31 cellular contexts compared by ENCODE assay signal in the genomic region with DNA sequence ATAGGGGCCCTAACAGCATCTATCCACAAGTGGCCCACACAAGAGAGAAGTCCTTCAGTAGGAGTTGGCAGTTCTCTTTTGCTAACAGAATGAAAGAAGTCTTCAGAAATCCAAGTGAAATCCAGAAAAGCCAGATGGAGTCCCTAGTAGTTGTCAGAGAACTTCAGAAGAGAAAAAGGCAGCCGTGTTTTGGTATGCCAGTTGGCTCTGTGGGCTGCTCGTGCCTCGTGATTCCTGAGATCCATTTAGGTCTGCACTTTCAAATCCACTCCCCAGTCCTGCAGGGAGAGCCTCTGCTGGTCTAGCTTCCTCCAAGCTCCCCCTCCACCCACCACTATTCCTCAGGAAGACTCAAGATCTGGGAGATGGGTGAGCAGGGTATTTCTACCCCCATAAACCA.
"Had no signal": no experiment of that assay in that cellular context is flagged by ENCODE, and none has a peak within 500 bp of the region (broad histone marks: within the 10 kb centered on the region; RNA-seq: fewer than 3 reads in every experiment).

No MANE protein-coding gene starts in this region.

- ATAC-seq: activated CD8-positive, alpha-beta T cell treated with anti-CD3 and anti-CD28 coated beads for 36 hours; activated T-cell treated with anti-CD3 and anti-CD28 coated beads, Interleukin-2, amount 50 U/mL, for 4 hours; activated T-helper 17 cell treated with anti-CD3 and anti-CD28 coated beads, Interleukin-2, amount 50 U/mL, for 72 hours; body of pancreas; gastroesophageal sphincter; T-helper 17 cell had no signal

- H3K27me3 ChIP-seq: body of pancreas, esophagus squamous epithelium, gastroesophageal sphincter had no signal

- H3K9me3 Mint-ChIP-seq: activated CD8-positive, alpha-beta T cell treated with anti-CD3 and anti-CD28 coated beads for 36 hours; activated T-cell treated with anti-CD3 and anti-CD28 coated beads, Interleukin-2, amount 50 U/mL, for 4 hours; activated T-helper 17 cell treated with anti-CD3 and anti-CD28 coated beads, Interleukin-2, amount 50 U/mL, for 72 hours; T-helper 2 cell treated with Interferon-gamma antibody and Interleukin-4, amounts not matched to agents 5 μg/mL and 100 μg/mL, for 36 hours had no signal

- H3K4me3 ChIP-seq: body of pancreas, esophagus squamous epithelium, gastroesophageal sphincter had no signal

- H3K9me3 ChIP-seq: body of pancreas, esophagus squamous epithelium, gastroesophageal sphincter had no signal

- DNase-seq: activated CD4-positive, alpha-beta T cell treated with anti-CD3 and anti-CD28 coated beads for 4 hours; activated CD4-positive, alpha-beta T cell treated with anti-CD3 and anti-CD28 coated beads, Interleukin-2, amount 50 U/mL, for 1 hour; activated CD4-positive, alpha-beta T cell treated with anti-CD3 and anti-CD28 coated beads, Interleukin-2, amount 50 U/mL, for 48 hours; activated CD4-positive, CD25-positive, alpha-beta regulatory T cell; activated CD4-positive, CD25-positive, alpha-beta regulatory T cell treated with anti-CD3 and anti-CD28 coated beads, Interleukin-2, amount 50 U/mL, for 72 hours; activated CD8-positive, alpha-beta memory T cell treated with anti-CD3 and anti-CD28 coated beads for 24 hours; activated CD8-positive, alpha-beta T cell treated with anti-CD3 and anti-CD28 coated beads for 36 hours; activated effector memory CD4-positive, alpha-beta T cell treated with Interleukin-2 at 50 U/mL for 16 hours; activated gamma-delta T cell treated with Interleukin-2 at 50 U/mL for 16 hours; activated naive CD4-positive, alpha-beta T cell treated with anti-CD3 and anti-CD28 coated beads, Interleukin-2, amount 50 U/mL, for 16 hours; activated naive CD4-positive, alpha-beta T cell treated with Interleukin-2 at 50 U/mL for 16 hours; activated T-cell treated with anti-CD3 and anti-CD28 coated beads, Interleukin-2, amount 50 U/mL, for 4 hours; amniotic stem cell; aorta; body of pancreas; central memory CD4-positive, alpha-beta T cell; cerebellar nuclear complex; cortex of kidney; dermis blood vessel endothelial cell; effector CD8-positive, alpha-beta T cell; esophagus squamous epithelium; foreskin melanocyte; T-helper 1 cell; T-helper 17 cell; T1000; WERI-Rb-1 had no signal

- H3K4me1 ChIP-seq: body of pancreas, esophagus squamous epithelium, gastroesophageal sphincter had no signal

- H3K36me3 Mint-ChIP-seq: activated naive CD8-positive, alpha-beta T cell had no signal

- H3K27ac Mint-ChIP-seq: activated CD8-positive, alpha-beta T cell treated with anti-CD3 and anti-CD28 coated beads for 36 hours; activated naive CD8-positive, alpha-beta T cell; activated T-helper 17 cell treated with anti-CD3 and anti-CD28 coated beads, Interleukin-2, amount 50 U/mL, for 72 hours; T-helper 17 cell; T-helper 2 cell treated with Interferon-gamma antibody and Interleukin-4, amounts not matched to agents 5 μg/mL and 100 μg/mL, for 36 hours had no signal

- H3K27ac ChIP-seq: body of pancreas, epithelial cell of prostate, esophagus squamous epithelium, gastroesophageal sphincter, WERI-Rb-1 had no signal

- H3K4me3 Mint-ChIP-seq: activated CD8-positive, alpha-beta T cell treated with anti-CD3 and anti-CD28 coated beads for 36 hours; activated naive CD8-positive, alpha-beta T cell; activated T-cell treated with anti-CD3 and anti-CD28 coated beads, Interleukin-2, amount 50 U/mL, for 4 hours; activated T-helper 17 cell treated with anti-CD3 and anti-CD28 coated beads, Interleukin-2, amount 50 U/mL, for 72 hours; T-helper 17 cell; T-helper 2 cell treated with Interferon-gamma antibody and Interleukin-4, amounts not matched to agents 5 μg/mL and 100 μg/mL, for 36 hours had no signal

- H3K36me3 ChIP-seq: esophagus squamous epithelium, gastroesophageal sphincter had no signal
